Comparison of ENCODE assay signal across 27 cellular contexts in genomic region chr11:1224109-1224485, GRCh38. TPM values are rescaled to one million over a fixed set of nuclear protein-coding genes. Genes with fewer than 3 reads are reported as not detected.
DNase-seq lines count a peak whose midpoint lies in the region; ATAC-seq and TF ChIP-seq lines count a peak whose summit lies in the region.
"Had no signal": no experiment of that assay in that cellular context is flagged by ENCODE, and none has a peak within 500 bp of the region (broad histone marks: within the 10 kb centered on the region; RNA-seq: fewer than 3 reads in every experiment).

No MANE protein-coding gene starts in this region.

- TF ChIP-seq CTCF in right atrium auricular region (IDR thresholded peaks at IDR 0.05) (no peak), chondrocyte (IDR thresholded peaks at IDR 0.05) (no peak), mucosa of descending colon (IDR thresholded peaks at IDR 0.05) (no peak), suprapubic skin (IDR thresholded peaks at IDR 0.05) (no peak)

- H3K27ac Mint-ChIP-seq in chondrocyte (ENCODE audit: unreplicated experiment), result no peak overlapping the region
- H3K27ac Mint-ChIP-seq: activated naive CD8-positive, alpha-beta T cell; CD4-positive, CD25-positive, alpha-beta regulatory T cell; memory B cell; naive thymus-derived CD4-positive, alpha-beta T cell; stimulated activated naive B cell treated with anti-CD40 and anti-IgM and Interleukin-4, amounts not matched to agents 10 μg/mL and 1 μg/mL and 100 μg/mL, for 72 hours; T-cell had no signal

- no peak for TF ChIP-seq EP300 in suprapubic skin (IDR thresholded peaks at IDR 0.05)

- H3K4me1 ChIP-seq in right atrium auricular region, result no peaks in the 10 kb centered on the region
- peaks cover 36% of the 10 kb centered on the region for H3K4me1 ChIP-seq in mucosa of descending colon (ENCODE audit: low read depth)
- H3K4me1 ChIP-seq in suprapubic skin, result peaks cover 8% of the 10 kb centered on the region
- H3K4me1 ChIP-seq: parathyroid adenoma had no signal

- no peak overlapping the region for H3K4me3 Mint-ChIP-seq in chondrocyte (ENCODE audit: unreplicated experiment)
- H3K4me3 Mint-ChIP-seq: activated naive CD8-positive, alpha-beta T cell; CD4-positive, CD25-positive, alpha-beta regulatory T cell; memory B cell; naive thymus-derived CD4-positive, alpha-beta T cell; stimulated activated naive B cell treated with anti-CD40 and anti-IgM and Interleukin-4, amounts not matched to agents 10 μg/mL and 1 μg/mL and 100 μg/mL, for 72 hours; T-cell had no signal

- H3K9me3 ChIP-seq in right atrium auricular region (no peaks in the 10 kb centered on the region), mucosa of descending colon (no peaks in the 10 kb centered on the region), suprapubic skin (no peaks in the 10 kb centered on the region)
- H3K9me3 ChIP-seq: testis had no signal

- H3K27me3 Mint-ChIP-seq in chondrocyte (ENCODE audit: low read depth), result peaks cover 10% of the 10 kb centered on the region
- H3K27me3 Mint-ChIP-seq: CD4-positive, CD25-positive, alpha-beta regulatory T cell had no signal

- H3K27me3 ChIP-seq in right atrium auricular region (peaks cover 0 to 9% of the 10 kb centered on the region in 2 donors), suprapubic skin (peaks cover 97% of the 10 kb centered on the region)
- H3K27me3 ChIP-seq: testis had no signal

- no peaks in the 10 kb centered on the region for H3K36me3 ChIP-seq in right atrium auricular region
- no peaks in the 10 kb centered on the region for H3K36me3 ChIP-seq in mucosa of descending colon (ENCODE audit: low read depth)
- H3K36me3 ChIP-seq in suprapubic skin, result no peaks in the 10 kb centered on the region

- no peaks in the 10 kb centered on the region for H3K9me3 Mint-ChIP-seq in chondrocyte (ENCODE audit: low read depth)
- H3K9me3 Mint-ChIP-seq: CD4-positive, CD25-positive, alpha-beta regulatory T cell; memory B cell; stimulated activated naive B cell treated with anti-CD40 and anti-IgM and Interleukin-4, amounts not matched to agents 10 μg/mL and 1 μg/mL and 100 μg/mL, for 72 hours; T-cell had no signal

- H3K4me1 Mint-ChIP-seq in chondrocyte (ENCODE audit: low read depth), result no peaks in the 10 kb centered on the region
- H3K4me1 Mint-ChIP-seq: CD4-positive, CD25-positive, alpha-beta regulatory T cell; memory B cell; naive thymus-derived CD4-positive, alpha-beta T cell; stimulated activated naive B cell treated with anti-CD40 and anti-IgM and Interleukin-4, amounts not matched to agents 10 μg/mL and 1 μg/mL and 100 μg/mL, for 72 hours; T-cell had no signal

- 0% methylated on average over 1 of the region's 7 CpGs for WGBS in suprapubic skin

- no peaks in the 10 kb centered on the region for H3K36me3 Mint-ChIP-seq in chondrocyte (ENCODE audit: low read depth)
- H3K36me3 Mint-ChIP-seq: activated naive CD8-positive, alpha-beta T cell; CD4-positive, CD25-positive, alpha-beta regulatory T cell; memory B cell; naive thymus-derived CD4-positive, alpha-beta T cell; stimulated activated naive B cell treated with anti-CD40 and anti-IgM and Interleukin-4, amounts not matched to agents 10 μg/mL and 1 μg/mL and 100 μg/mL, for 72 hours; T-cell had no signal

- H3K27ac ChIP-seq in right atrium auricular region (no peak overlapping the region), suprapubic skin (no peak overlapping the region)
- H3K27ac ChIP-seq: parathyroid adenoma, testis had no signal

- no peak for TF ChIP-seq POLR2A in suprapubic skin (IDR thresholded peaks at IDR 0.05)

- peak; percentile 51 for DNase-seq in cardiac septum (ENCODE audit: low spot score)
- no peak for DNase-seq in right atrium auricular region (ENCODE audit: low spot score)
- DNase-seq in chondrocyte (ENCODE audit: low spot score), result peak; percentile 77
- DNase-seq in mucosa of descending colon, result no peak
- DNase-seq in suprapubic skin (ENCODE audit: low spot score in 2 of 2), result peak; percentile 52 to 75
- DNase-seq in NCI-H146 (lab: John Stamatoyannopoulos, UW), result no peak
- no peak for DNase-seq in SW 1271 (lab: John Stamatoyannopoulos, UW)
- DNase-seq: activated CD4-positive, alpha-beta T cell treated with anti-CD3 and anti-CD28 coated beads for 4 hours; CD4-positive, CD25-positive, alpha-beta regulatory T cell; cerebellar nuclear complex; erythroblast; foreskin melanocyte; KG1; naive thymus-derived CD4-positive, alpha-beta T cell; NCI-H1694; NCI-H2171 treated with DMSO at 0.1 percent for 48 hours; SHP77 treated with DMSO at 0.1 percent for 48 hours; small intestine; stimulated activated CD4-positive, alpha-beta T cell treated with anti-CD3 and anti-CD28 coated beads, Interleukin-2, amount 100 ng/mL, for 48 hours; stimulated activated naive B cell treated with anti-CD40 and anti-IgM and Interleukin-4, amounts not matched to agents 10 μg/mL and 1 μg/mL and 100 μg/mL, for 72 hours; T-cell had no signal

- H3K4me3 ChIP-seq in right atrium auricular region (no peak overlapping the region), mucosa of descending colon (peak overlapping the region; percentile 19), suprapubic skin (no peak overlapping the region)
- H3K4me3 ChIP-seq: testis had no signal

- ATAC-seq in mucosa of descending colon (peak; percentile 1), HG02642 (IDR thresholded peaks at IDR 0.05; ENCODE audit: poor library complexity, unreplicated experiment) (no peak)
- ATAC-seq: naive thymus-derived CD4-positive, alpha-beta T cell; stimulated activated naive B cell treated with anti-CD40 and anti-IgM and Interleukin-4, amounts not matched to agents 10 μg/mL and 1 μg/mL and 100 μg/mL, for 72 hours; T-cell had no signal

- intact Hi-C loops in cardiac septum (cut with DNase I) (no loop called here), mucosa of descending colon (cut with DNase I, micrococcal nuclease) (no loop called here)

RNA-seq across cellular contexts. Expression of gene MUC5B, which starts 1.2 kb away (rescaled TPM):
- not detected for total RNA-seq in cardiac septum
- total RNA-seq in right atrium auricular region, result not detected
- not detected in 3 replicates for total RNA-seq in chondrocyte
- total RNA-seq in mucosa of descending colon, result 100 to 1,000 TPM; 133 to 431 (median 135) TPM
- total RNA-seq in suprapubic skin, result under 1 TPM; 0.08 to 0.34 (median 0.13) TPM
- total RNA-seq: astrocyte; CD4-positive, CD25-positive, alpha-beta regulatory T cell; naive thymus-derived CD4-positive, alpha-beta T cell had no signal

Comparison
In these comparisons a context has a peak if more than half of its experiments do, and no peak if none do; other contexts are left out.
1. DNase-seq: peak in cardiac septum (single experiment), chondrocyte (single experiment) and suprapubic skin (2 of 2); none in right atrium auricular region (single experiment), mucosa of descending colon (0 of 3), NCI-H146 (single experiment) and SW 1271 (0 of 2).
2. RNA of gene MUC5B, which starts 1.2 kb away (total RNA-seq): 133 to 431 TPM in mucosa of descending colon; 0.08 to 0.34 TPM in suprapubic skin, not detected in cardiac septum (single experiment), not detected in right atrium auricular region and not detected in chondrocyte; every median in the first group is over 10 times any median in the second.